1 cellular context compared by ENCODE assay signal in the genomic region with DNA sequence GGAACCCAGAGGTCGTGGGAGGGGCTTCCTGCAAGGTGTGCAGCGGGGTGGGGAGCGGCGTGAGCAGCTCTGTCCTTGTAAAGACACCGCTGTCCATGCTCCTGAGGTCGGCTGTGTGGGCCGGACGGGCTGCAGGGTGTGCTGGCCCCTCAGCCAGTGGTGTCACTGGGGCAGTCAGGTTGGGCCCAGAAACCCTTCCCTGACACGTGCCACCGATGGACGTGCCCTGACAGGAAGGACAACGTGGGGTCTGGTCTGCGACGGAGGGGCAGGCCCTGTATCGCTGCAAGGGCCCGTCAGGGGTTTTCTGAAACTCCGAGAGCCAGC.
A peak's percentile ranks its signal among the peaks of the same experiment; 100 is the strongest.
TF ChIP-seq lines count a peak whose summit lies in the region.

No MANE protein-coding gene starts in this region.

TF ChIP-seq in HepG2, 621 proteins besides CTCF, POLR2A, EP300 and RAD21:
- TF ChIP-seq AGO2 (optimal IDR thresholded peaks at IDR 0.05; ENCODE audit: low read depth, low read length) = peak; percentile 65
- TF ChIP-seq ZNF547 (CRISPR knock-in tag; IDR thresholded peaks at IDR 0.05) = no peak
